Comparison of ENCODE assay signal across 8 cellular contexts in the genomic region with DNA sequence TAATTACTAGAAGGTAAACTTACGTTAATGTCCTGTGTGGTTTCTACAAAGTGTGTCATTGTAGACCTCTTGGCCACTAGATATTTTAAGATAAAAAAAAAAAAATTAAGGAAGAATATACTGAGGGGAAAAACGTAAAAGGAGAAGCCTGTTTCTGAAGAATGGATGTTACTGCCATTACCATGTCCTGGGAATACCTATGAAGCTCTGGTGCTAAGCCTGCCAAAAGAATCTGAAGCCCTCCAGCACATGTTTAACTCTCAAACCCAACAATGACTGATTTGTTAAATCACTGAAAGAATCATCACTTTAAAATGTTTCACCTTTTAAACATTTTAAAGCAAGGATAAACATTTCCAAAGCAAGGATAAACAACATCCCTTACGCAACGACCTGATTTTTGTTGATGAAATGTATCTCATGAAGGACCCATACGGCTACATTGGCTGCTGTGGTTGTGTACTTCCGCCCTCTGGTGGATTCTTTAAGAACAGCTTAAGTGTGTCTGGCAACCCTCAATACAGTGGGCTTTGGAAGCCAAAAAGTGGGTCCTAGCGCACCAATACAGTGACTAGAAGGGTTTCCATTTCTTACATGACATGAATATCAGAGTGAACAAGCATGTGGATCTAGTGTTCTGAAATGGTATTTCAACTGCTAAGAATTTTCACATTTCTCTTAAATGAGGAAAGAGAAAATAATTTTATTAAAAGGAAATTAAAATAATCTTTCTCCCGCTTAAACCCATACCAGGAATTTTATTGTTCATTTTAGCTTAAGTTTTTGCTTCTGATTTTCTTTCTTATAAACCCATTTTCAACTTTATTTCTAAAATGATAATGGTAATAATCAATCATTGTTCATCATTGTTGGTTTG.
A peak's percentile ranks its signal among the peaks of the same experiment; 100 is the strongest.
DNase-seq lines count a peak whose midpoint lies in the region; ATAC-seq and TF ChIP-seq lines count a peak whose summit lies in the region.

No MANE protein-coding gene starts in this region.

- peak overlapping the region; percentile 17 for H3K27ac ChIP-seq in caudate nucleus (ENCODE audit: low read depth, low read length)

- peak; percentile 87 for TF ChIP-seq CTCF in AG09319 (IDR thresholded peaks at IDR 0.05; ENCODE audit: low read depth, low read length)

- TF ChIP-seq POLR2A in GM18505 (IDR thresholded peaks at IDR 0.05; ENCODE audit: borderline replicate concordance, extremely low read depth, insufficient read depth, insufficient read length): no peak

- ATAC-seq in GM18505 (IDR thresholded peaks at IDR 0.05; ENCODE audit: unreplicated experiment) (peak; percentile 84), HG02885 (IDR thresholded peaks at IDR 0.05; ENCODE audit: poor library complexity, unreplicated experiment) (peak; percentile 89)

- DNase-seq in AG09319 (ENCODE audit: extremely low read depth, low read depth) (no peak), NCI-H1694 (lab: John Stamatoyannopoulos, UW) (peak; percentile 68), T-helper 2 cell (peak in 3 of 5 experiments; percentile 20 to 68 (median 23)), caudate nucleus (lab: John Stamatoyannopoulos, UW) (peak in 27 of 61 donors; percentile 4 to 82 (median 31)), kidney tubule cell (ENCODE audit: low spot score) (peak; percentile 65)
- peak; percentile 8 to 30 for DNase-seq in stimulated activated CD4-positive, alpha-beta T cell treated with anti-CD3 and anti-CD28 coated beads, Interleukin-4, amount 100 ng/mL, for 4 hours
